ENCODE assay signal across 17 cellular contexts in genomic region chr7:52569151-52569550, GRCh38.
DNase-seq lines count a peak whose midpoint lies in the region; ATAC-seq, FAIRE-seq and TF ChIP-seq lines count a peak whose summit lies in the region.
"Had no signal": no experiment of that assay in that cellular context is flagged by ENCODE, and none has a peak within 500 bp of the region (broad histone marks: within the 10 kb centered on the region; RNA-seq: fewer than 3 reads in every experiment).

No MANE protein-coding gene starts in this region.

- H3K9me3 ChIP-seq in HepG2 (ENCODE audit: low read length) (peaks cover 17% of the 10 kb centered on the region), right lobe of liver (no peaks in the 10 kb centered on the region)
- H3K9me3 ChIP-seq: HAP-1 had no signal

- no peak for TF ChIP-seq RAD21 in HepG2 (CRISPR knock-in tag; IDR thresholded peaks at IDR 0.05)

- no peak overlapping the region for H3K27ac ChIP-seq in HepG2 (ENCODE audit: extremely low read length, insufficient read depth, low read length)
- H3K27ac ChIP-seq in right lobe of liver: no peak overlapping the region

- no peak overlapping the region for H2AFZ ChIP-seq in HepG2 (ENCODE audit: low read length)

- DNase-seq in HepG2 (ENCODE audit: low spot score) (no peak), right lobe of liver (no peak), NOMO-1 treated with DMSO at 0.1 percent for 48 hours (lab: John Stamatoyannopoulos, UW; ENCODE audit: unreplicated experiment) (peak; percentile 74), globus pallidus (ENCODE audit: low spot score) (peak; percentile 1)
- DNase-seq in stimulated activated naive CD4-positive, alpha-beta T cell treated with Interleukin-2 at 50 U/mL for 16 hours (lab: John Stamatoyannopoulos, UW): no peak
- DNase-seq in activated CD4-positive, alpha-beta T cell treated with anti-CD3 and anti-CD28 coated beads for 4 hours: no peak
- DNase-seq: 8988T; C1 segment of cervical spinal cord; Calu3; CD4-positive, alpha-beta T cell; DMS 273 treated with DMSO at 0.1 percent for 48 hours; DMS79 had no signal

- TF ChIP-seq CTCF in HepG2 (CRISPR knock-in tag; IDR thresholded peaks at IDR 0.05) (no peak), right lobe of liver (IDR thresholded peaks at IDR 0.05) (no peak)

- ATAC-seq in HepG2 (no peak), right lobe of liver (no peak), GM19397 (IDR thresholded peaks at IDR 0.05; ENCODE audit: unreplicated experiment) (no peak)
- ATAC-seq: GM12878 had no signal

- no peak for FAIRE-seq in HepG2 (lab: Jason Lieb, UNC)
- FAIRE-seq: GM12878, GM18507, H1 had no signal

- CTCF ChIA-PET in HepG2 (lab: Yijun Ruan, JAX; ENCODE audit: low intra/inter-chr PET ratio, low total read pairs): no interaction called here

- H4K20me1 ChIP-seq in HepG2 (ENCODE audit: insufficient read depth, low read length): no peaks in the 10 kb centered on the region

- H3K4me3 ChIP-seq in HepG2 (replicated peaks in 1 of 3; ENCODE audit: insufficient read depth in 1 of 3, low read depth in 2 of 3, low read length in 3 of 3) (no peak overlapping the region), right lobe of liver (no peak overlapping the region)
- H3K4me3 ChIP-seq: GM12878, HAP-1 had no signal

- H3K4me1 ChIP-seq in HepG2 (ENCODE audit: insufficient read depth, low read length) (no peaks in the 10 kb centered on the region), right lobe of liver (no peaks in the 10 kb centered on the region)
- H3K4me1 ChIP-seq: HAP-1 had no signal

- in situ Hi-C loops in HepG2 (cut with HindIII; ENCODE audit: extremely low pct_ligation_motif_present, low pct_unique_long_range_greater_than_20kb): no loop called here

- H3K4me2 ChIP-seq in HepG2 (ENCODE audit: low read depth, low read length): no peak overlapping the region

- no peaks in the 10 kb centered on the region for H3K27me3 ChIP-seq in HepG2 (ENCODE audit: control insufficient read depth in 1 of 2, insufficient read depth in 2 of 2, low read length in 2 of 2)
- no peaks in the 10 kb centered on the region for H3K27me3 ChIP-seq in right lobe of liver

- no peak overlapping the region for H3K9ac ChIP-seq in HepG2 (ENCODE audit: insufficient read depth, low read depth, low read length)

- no peaks in the 10 kb centered on the region for H3K79me2 ChIP-seq in HepG2 (ENCODE audit: insufficient read depth, low read length)

- intact Hi-C loops in HepG2 (cut with micrococcal nuclease; ENCODE audit: unreplicated experiment) (no loop called here), right lobe of liver (cut with DNase I) (no loop called here)

- no peak for TF ChIP-seq POLR2A in HepG2 (IDR thresholded peaks at IDR 0.05; ENCODE audit: insufficient read depth in 1 of 2, low read depth in 2 of 2, low read length in 2 of 2)
- no peak for TF ChIP-seq POLR2A in right lobe of liver (IDR thresholded peaks at IDR 0.05)

- no peaks in the 10 kb centered on the region for H3K36me3 ChIP-seq in HepG2 (replicated peaks in 1 of 2; ENCODE audit: control insufficient read depth in 1 of 2, insufficient read depth in 2 of 2, low read length in 2 of 2)
- H3K36me3 ChIP-seq in right lobe of liver: no peaks in the 10 kb centered on the region
- H3K36me3 ChIP-seq: HAP-1 had no signal

- WGBS in HepG2 (ENCODE audit: low lambda C conversion rate): 33% methylated on average over 3 of the region's 3 CpGs
- WGBS in right lobe of liver (ENCODE audit: insufficient coverage, low coverage, low lambda C conversion rate, missing lambda C conversion rate): 72% methylated on average over 3 of the region's 3 CpGs

- POLR2A ChIA-PET in HepG2 (lab: Yijun Ruan, JAX): no interaction called here

- BruUV-seq in HepG2 (replicated peaks; lab: Mats Ljungman, UMichigan): no TSS peak

- TF ChIP-seq EP300 in HepG2 (IDR thresholded peaks at IDR 0.05; ENCODE audit: low read depth in 2 of 2, low read length in 2 of 2) (no peak), HepG2 (CRISPR knock-in tag; IDR thresholded peaks at IDR 0.05; ENCODE audit: borderline replicate concordance) (no peak)

TF ChIP-seq in HepG2, 621 proteins besides CTCF, POLR2A, EP300 and RAD21:
- no peak for TF ChIP-seq ZNF205 (CRISPR knock-in tag; IDR thresholded peaks at IDR 0.05)
- no peak for TF ChIP-seq ZNF414 (CRISPR knock-in tag; IDR thresholded peaks at IDR 0.05)
- no peak for TF ChIP-seq IKZF4 (CRISPR knock-in tag; IDR thresholded peaks at IDR 0.05; ENCODE audit: borderline replicate concordance, low read depth, not compliant biosample characterization)
- TF ChIP-seq SMARCC2 (IDR thresholded peaks at IDR 0.05): no peak
- TF ChIP-seq ZSCAN31 (CRISPR knock-in tag; IDR thresholded peaks at IDR 0.05; ENCODE audit: low read depth): no peak
- TF ChIP-seq RFX1 (IDR thresholded peaks at IDR 0.05): no peak
- TF ChIP-seq MAFF (IDR thresholded peaks at IDR 0.05; ENCODE audit: low read depth, low read length): peak; percentile 44; the same call in 1 of the 2 replicates
- no peak for TF ChIP-seq STAT6 (CRISPR knock-in tag; IDR thresholded peaks at IDR 0.05; ENCODE audit: borderline replicate concordance)
- peak; percentile 51 to 57 for TF ChIP-seq MAFK (conservative IDR thresholded peaks at IDR 0.05 in 1 of 2, IDR thresholded peaks at IDR 0.05 in 1 of 2; ENCODE audit: low read length in 2 of 2)

Comparison
In these comparisons a context has a peak if more than half of its experiments do, and no peak if none do; other contexts are left out.
1. DNase-seq: peak in NOMO-1 treated with DMSO at 0.1 percent for 48 hours (single experiment) and globus pallidus (single experiment); none in HepG2 (single experiment), right lobe of liver (0 of 3), stimulated activated naive CD4-positive, alpha-beta T cell treated with Interleukin-2 at 50 U/mL for 16 hours (single experiment) and activated CD4-positive, alpha-beta T cell treated with anti-CD3 and anti-CD28 coated beads for 4 hours (0 of 2).